Comparison of ENCODE assay signal across 7 cellular contexts in the genomic region with DNA sequence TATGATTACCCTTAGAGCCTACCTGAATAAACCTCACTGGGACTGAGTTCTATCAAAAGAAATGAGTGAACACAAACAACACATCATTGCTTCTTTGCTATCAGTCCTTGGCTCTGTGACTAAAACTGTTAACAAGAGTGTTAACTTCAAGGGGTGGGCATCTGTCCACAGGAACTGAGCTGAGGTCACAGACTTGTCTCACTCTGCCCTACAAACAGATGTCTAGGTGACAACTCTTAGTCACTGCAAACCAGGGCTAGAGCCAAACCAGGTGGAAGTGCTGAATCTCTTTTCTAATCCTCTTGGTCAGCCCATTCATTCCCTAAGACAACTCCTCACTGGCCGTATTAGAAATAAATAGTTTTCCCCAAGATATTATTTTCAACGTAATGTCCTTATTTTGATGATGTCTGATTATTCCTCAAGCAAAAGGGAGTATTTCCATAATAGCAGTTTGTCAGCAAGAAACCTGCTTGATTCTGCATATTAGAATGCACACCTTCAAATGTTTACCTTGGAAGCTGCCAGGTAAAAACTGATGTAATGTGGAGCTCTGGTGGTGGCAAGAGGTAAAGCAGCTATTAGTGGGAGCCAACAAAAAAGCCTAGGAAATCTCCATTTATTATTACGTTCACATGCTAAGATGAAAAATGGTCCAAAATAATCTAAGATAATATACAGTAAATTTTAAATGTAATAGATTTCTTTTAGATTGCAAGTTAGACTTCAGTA. TPM values are rescaled to one million over a fixed set of nuclear protein-coding genes. Genes with fewer than 3 reads are reported as not detected.
DNase-seq lines count a peak whose midpoint lies in the region; ATAC-seq, FAIRE-seq and TF ChIP-seq lines count a peak whose summit lies in the region.

No MANE protein-coding gene starts in this region.

- H3K9me3 ChIP-seq in mammary epithelial cell (replicated peaks; ENCODE audit: insufficient read depth, low read length) = no peaks in the 10 kb centered on the region
- no peaks in the 10 kb centered on the region for H3K9me3 ChIP-seq in pancreas

- dilution Hi-C loops in mammary epithelial cell (cut with HindIII; ENCODE audit: low sequenced_read_pairs) = no loop called here

- H3K9ac ChIP-seq in mammary epithelial cell (ENCODE audit: insufficient read depth, low read length) = no peak overlapping the region

- CTCF ChIA-PET in mammary epithelial cell (lab: Charles Lee; ENCODE audit: low non-redundant PET) = interaction anchor here (0.6 to 0.7 kb wide), 4 partner anchors 8 to 830 kb away, joined by 3 to 4 read pairs (median 3); no protein-coding TSS in a partner anchor

- no TSS peak for BruUV-seq in mammary epithelial cell (replicated peaks; lab: Mats Ljungman, UMichigan)

- no peaks in the 10 kb centered on the region for H3K36me3 ChIP-seq in mammary epithelial cell (ENCODE audit: insufficient read depth, low read length)
- H3K36me3 ChIP-seq in pancreas = no peaks in the 10 kb centered on the region

- in situ Hi-C loops in KBM-7 (cut with MboI; ENCODE audit: low pct_unique_long_range_greater_than_20kb, low sequenced_read_pairs) = no loop called here
- in situ Hi-C loops in mammary epithelial cell (cut with MboI; ENCODE audit: low sequenced_read_pairs in 2 of 2) = no loop called here

- no peak for FAIRE-seq in pancreas (lab: Jason Lieb, UNC)

- TF ChIP-seq CTCF in GM12864 (IDR thresholded peaks at IDR 0.05; ENCODE audit: low read depth, low read length, missing control alignments) (peak; percentile 56), mammary epithelial cell (conservative IDR thresholded peaks at IDR 0.05 in 1 of 2, IDR thresholded peaks at IDR 0.05 in 1 of 2; ENCODE audit: extremely low read depth in 1 of 2, insufficient read depth in 1 of 2, low read depth in 1 of 2, low read length in 2 of 2) (peak; percentile 62 to 72), pancreas (IDR thresholded peaks at IDR 0.05) (peak in 3 of 4 donors; percentile 22 to 53 (median 50))

- no peak for DNase-seq in GM12864 (ENCODE audit: low read depth)
- peak; percentile 28 for DNase-seq in KBM-7
- no peak for DNase-seq in mammary epithelial cell
- peak in 1 of 6 donors; percentile 29 for DNase-seq in pancreas
- no peak for DNase-seq in NCI-H2227 (lab: John Stamatoyannopoulos, UW; ENCODE audit: unreplicated experiment)

- ATAC-seq in pancreas (peak; percentile 42 to 84 (median 65)), HG03039 (IDR thresholded peaks at IDR 0.05; ENCODE audit: unreplicated experiment) (no peak), GM18520 (IDR thresholded peaks at IDR 0.05; ENCODE audit: unreplicated experiment) (no peak)

- H3K79me2 ChIP-seq in mammary epithelial cell (ENCODE audit: insufficient read depth, low read length) = no peaks in the 10 kb centered on the region

- WGBS in mammary epithelial cell (ENCODE audit: low coverage, missing lambda C conversion rate) = 70% methylated on average over 3 of the region's 3 CpGs
- WGBS in pancreas, 2 donors = 22 to 25% methylated on average over 3 of the region's 3 CpGs

- no peak overlapping the region for H3K4me2 ChIP-seq in mammary epithelial cell (ENCODE audit: insufficient read depth, low read depth, low read length)

- no peak overlapping the region for H3K4me3 ChIP-seq in GM12864 (ENCODE audit: low read depth, low read length)
- H3K4me3 ChIP-seq in mammary epithelial cell (replicated peaks in 1 of 3; ENCODE audit: insufficient read depth in 1 of 3, low read depth in 2 of 3, low read length in 3 of 3) = no peak overlapping the region
- H3K4me3 ChIP-seq in pancreas = no peak overlapping the region

- H4K20me1 ChIP-seq in mammary epithelial cell (ENCODE audit: insufficient read depth, low read length) = no peaks in the 10 kb centered on the region

- H3K4me1 ChIP-seq in mammary epithelial cell (ENCODE audit: insufficient read depth, low read length) = peaks cover 11% of the 10 kb centered on the region
- peaks cover 0 to 6% (median 6%) of the 10 kb centered on the region in 3 donors for H3K4me1 ChIP-seq in pancreas

- intact Hi-C loops in mammary epithelial cell (cut with micrococcal nuclease) (loop anchor here (2.0 to 10.0 kb wide), 4 partner anchors 108 to 614 kb away; no protein-coding TSS in a partner anchor), pancreas (cut with DNase I) (no loop called here)

- no peak overlapping the region for H2AFZ ChIP-seq in mammary epithelial cell (ENCODE audit: low read depth, low read length)

- H3K27me3 ChIP-seq in mammary epithelial cell (ENCODE audit: insufficient read depth, low read length) (peaks cover 35% of the 10 kb centered on the region), pancreas (peaks cover 0 to 29% (median 11%) of the 10 kb centered on the region in 4 donors)

- H3K27ac ChIP-seq in mammary epithelial cell (ENCODE audit: insufficient read depth, low read depth, low read length) = no peak overlapping the region
- no peak overlapping the region for H3K27ac ChIP-seq in pancreas

RNA-seq across cellular contexts. Expression of gene COL25A1, which starts 4.0 kb away (rescaled TPM):
- total RNA-seq in mammary epithelial cell (under 1 TPM in 1 of 2 donors, not detected in 1; under 0.01 TPM), pancreas (under 1 TPM; 0.16 to 0.46 (median 0.24) TPM)
- polyA plus RNA-seq in mammary epithelial cell (not detected), pancreas (under 1 TPM; 0.08 to 0.14 TPM)
- polyA minus RNA-seq in mammary epithelial cell = not detected

Comparison
In these comparisons a context has a peak if more than half of its experiments do, and no peak if none do; other contexts are left out.
1. ATAC-seq: peak in pancreas (4 of 4); none in HG03039 (single experiment) and GM18520 (single experiment).
2. Peak in every context shown above with its lines, with median percentiles within 50 percentile points of each other: CTCF ChIP-seq.